Comparison of ENCODE assay signal across 10 cellular contexts in genomic region chr3:129003578-129004112, GRCh38. TPM values are rescaled to one million over a fixed set of nuclear protein-coding genes. Genes with fewer than 3 reads are reported as not detected.
DNase-seq lines count a peak whose midpoint lies in the region; TF ChIP-seq lines count a peak whose summit lies in the region.
"Had no signal": no experiment of that assay in that cellular context is flagged by ENCODE, and none has a peak within 500 bp of the region (broad histone marks: within the 10 kb centered on the region; RNA-seq: fewer than 3 reads in every experiment).

No MANE protein-coding gene starts in this region.

- H3K4me3 ChIP-seq in HUES6 (ENCODE audit: low read depth, low read length) (peak overlapping the region; percentile 42; the same call in 1 of the 2 replicates), colonic mucosa (peak overlapping the region; percentile 25), OCI-LY7 (ENCODE audit: low read depth, low read length, poor library complexity, severe bottlenecking) (no peak overlapping the region)

- BruUV-seq in OCI-LY7 (replicated peaks; lab: Mats Ljungman, UMichigan): no TSS peak

- intact Hi-C loops in colonic mucosa (cut with DNase I) (no loop called here), OCI-LY7 (cut with micrococcal nuclease; ENCODE audit: unreplicated experiment) (no loop called here)

- H3K4me2 ChIP-seq in OCI-LY7 (ENCODE audit: low read length): no peak overlapping the region; the same call in 1 of the 2 replicates

- no peak overlapping the region for H2AFZ ChIP-seq in OCI-LY7 (ENCODE audit: low read length)

- H4K20me1 ChIP-seq in OCI-LY7 (ENCODE audit: insufficient read depth, low read length): no peaks in the 10 kb centered on the region

- H3K27ac Mint-ChIP-seq in neural crest cell (ENCODE audit: unreplicated experiment): no peak overlapping the region
- H3K27ac Mint-ChIP-seq in osteocyte (ENCODE audit: unreplicated experiment): no peak overlapping the region

- CTCF ChIA-PET in OCI-LY7 (lab: Charles Lee; ENCODE audit: unreplicated experiment): no interaction called here

- peaks cover 52% of the 10 kb centered on the region for H3K4me1 Mint-ChIP-seq in neural crest cell
- H3K4me1 Mint-ChIP-seq in osteocyte (ENCODE audit: unreplicated experiment): peaks cover 15% of the 10 kb centered on the region

- DNase-seq in T-helper 1 cell (peak; percentile 34 to 61 (median 47)), colonic mucosa (peak; percentile 74), neural crest cell (ENCODE audit: low read depth, low spot score) (no peak), OCI-LY7 (ENCODE audit: low spot score) (no peak), SKM-1 (lab: John Stamatoyannopoulos, UW; ENCODE audit: unreplicated experiment) (no peak), osteocyte (ENCODE audit: extremely low spot score, unreplicated experiment) (no peak), A172 (ENCODE audit: low spot score) (no peak)
- DNase-seq: IMR-90 had no signal

- no peak overlapping the region for H3K27ac ChIP-seq in HUES6 (ENCODE audit: low read depth, low read length)
- H3K27ac ChIP-seq in colonic mucosa: no peak overlapping the region
- no peak overlapping the region for H3K27ac ChIP-seq in OCI-LY7 (ENCODE audit: low read depth, low read length, poor library complexity, severe bottlenecking)

- H3K9me3 Mint-ChIP-seq in neural crest cell (no peaks in the 10 kb centered on the region), osteocyte (ENCODE audit: unreplicated experiment) (no peaks in the 10 kb centered on the region)

- H3K27me3 ChIP-seq in HUES6 (ENCODE audit: control insufficient read depth, insufficient read depth, low read length) (peaks cover 98% of the 10 kb centered on the region), colonic mucosa (peaks cover 31% of the 10 kb centered on the region)

- H3K4me1 ChIP-seq in HUES6 (ENCODE audit: control insufficient read depth, insufficient read depth, low read length): peaks cover 13% of the 10 kb centered on the region
- peaks cover 6% of the 10 kb centered on the region for H3K4me1 ChIP-seq in colonic mucosa
- peaks cover 18% of the 10 kb centered on the region for H3K4me1 ChIP-seq in OCI-LY7 (ENCODE audit: insufficient read depth, low read length, poor library complexity, severe bottlenecking)

- H3K36me3 Mint-ChIP-seq in neural crest cell (ENCODE audit: low read depth) (no peaks in the 10 kb centered on the region), osteocyte (ENCODE audit: unreplicated experiment) (no peaks in the 10 kb centered on the region)

- no peak overlapping the region for H3K9ac ChIP-seq in HUES6 (ENCODE audit: low read length)
- peak overlapping the region; percentile 1 to 60 for H3K9ac ChIP-seq in colonic mucosa (ENCODE audit: low read depth in 2 of 2, low read length in 2 of 2)

- H3K4me3 Mint-ChIP-seq in neural crest cell (peak overlapping the region; percentile 84), osteocyte (ENCODE audit: unreplicated experiment) (no peak overlapping the region)

- POLR2A ChIA-PET in OCI-LY7 (lab: Charles Lee): interaction anchor here (0.7 to 0.9 kb wide), 2 partner anchors 9 to 12 kb away, joined by 3 to 4 read pairs; no protein-coding TSS in a partner anchor

- H3K27me3 Mint-ChIP-seq in neural crest cell (ENCODE audit: low read depth) (peaks cover 53% of the 10 kb centered on the region), osteocyte (ENCODE audit: unreplicated experiment) (peaks cover 51% of the 10 kb centered on the region)

- H3K36me3 ChIP-seq in HUES6 (ENCODE audit: control insufficient read depth, insufficient read depth, low read length) (no peaks in the 10 kb centered on the region), colonic mucosa (no peaks in the 10 kb centered on the region), OCI-LY7 (ENCODE audit: insufficient read depth, low read length) (no peaks in the 10 kb centered on the region)

- no peaks in the 10 kb centered on the region for H3K79me2 ChIP-seq in OCI-LY7 (ENCODE audit: insufficient read depth, low read depth, low read length)

- H3K9me2 ChIP-seq in OCI-LY7 (ENCODE audit: insufficient read depth, low read length): no peaks in the 10 kb centered on the region

- H3K9me3 ChIP-seq in HUES6 (ENCODE audit: control insufficient read depth, insufficient read depth, low read depth, low read length) (no peaks in the 10 kb centered on the region), colonic mucosa (no peaks in the 10 kb centered on the region), OCI-LY7 (ENCODE audit: low read length) (no peaks in the 10 kb centered on the region)

- TF ChIP-seq CTCF in colonic mucosa (IDR thresholded peaks at IDR 0.05) (no peak), neural crest cell (conservative IDR thresholded peaks at IDR 0.05) (peak; percentile 45), OCI-LY7 (conservative IDR thresholded peaks at IDR 0.05; ENCODE audit: low read length) (no peak), osteocyte (IDR thresholded peaks at IDR 0.05) (no peak)

RNA-seq across cellular contexts. Expression of gene EFCC1, which starts 2.5 kb away (rescaled TPM):
- total RNA-seq in colonic mucosa (1 to 10 TPM; 1.3 to 1.7 TPM), neural crest cell (10.7 and 11.8 TPM in 2 replicates), OCI-LY7 (2022) (not detected in 2 replicates), osteocyte (0.13 TPM in 1 of 2 replicates, not detected in the other)
- total RNA-seq in OCI-LY7 (2014; rRNA removed; shearing (Covaris generic)): not detected in 2 replicates
- 0.22 and 0.29 TPM in 2 replicates for total RNA-seq in A172 (2014; rRNA removed; shearing (Covaris generic))
- total RNA-seq: fibroblast of lung, IMR-90 had no signal

RNA-seq across cellular contexts. Expression of gene CFAP92, which starts 9.8 kb away (rescaled TPM):
- 1 to 10 TPM in 1 of 2 donors, under 1 TPM in 1; 0.77 to 1.2 TPM for total RNA-seq in colonic mucosa
- 8.7 and 8.8 TPM in 2 replicates for total RNA-seq in neural crest cell
- 0.66 TPM in 1 of 2 replicates, not detected in the other for total RNA-seq in OCI-LY7 (2014; rRNA removed; shearing (Covaris generic))
- 0.08 and 0.18 TPM in 2 replicates for total RNA-seq in OCI-LY7 (2022)
- 0.18 TPM in 1 of 2 replicates, not detected in the other for total RNA-seq in osteocyte
- 0.34 and 0.53 TPM in 2 replicates for total RNA-seq in A172 (2014; rRNA removed; shearing (Covaris generic))
- total RNA-seq: fibroblast of lung, IMR-90 had no signal

RNA-seq across cellular contexts. Expression of gene GP9, which starts 56.9 kb away (rescaled TPM):
- total RNA-seq in colonic mucosa: under 1 TPM in 1 of 2 donors, not detected in 1; 0.37 TPM
- not detected in 2 replicates for total RNA-seq in neural crest cell
- total RNA-seq in OCI-LY7 (2014; rRNA removed; shearing (Covaris generic)): not detected in 2 replicates
- total RNA-seq in OCI-LY7 (2022): not detected in 2 replicates
- not detected in 2 replicates for total RNA-seq in osteocyte
- total RNA-seq in A172 (2014; rRNA removed; shearing (Covaris generic)): not detected in 2 replicates
- total RNA-seq: fibroblast of lung, IMR-90 had no signal

Comparison
In these comparisons a context has a peak if more than half of its experiments do, and no peak if none do; other contexts are left out.
1. DNase-seq: peak in T-helper 1 cell (5 of 5) and colonic mucosa (single experiment); none in neural crest cell (single experiment), OCI-LY7 (single experiment), SKM-1 (single experiment), osteocyte (single experiment) and A172 (single experiment).